Comparison of ENCODE assay signal across 25 cellular contexts in the genomic region with DNA sequence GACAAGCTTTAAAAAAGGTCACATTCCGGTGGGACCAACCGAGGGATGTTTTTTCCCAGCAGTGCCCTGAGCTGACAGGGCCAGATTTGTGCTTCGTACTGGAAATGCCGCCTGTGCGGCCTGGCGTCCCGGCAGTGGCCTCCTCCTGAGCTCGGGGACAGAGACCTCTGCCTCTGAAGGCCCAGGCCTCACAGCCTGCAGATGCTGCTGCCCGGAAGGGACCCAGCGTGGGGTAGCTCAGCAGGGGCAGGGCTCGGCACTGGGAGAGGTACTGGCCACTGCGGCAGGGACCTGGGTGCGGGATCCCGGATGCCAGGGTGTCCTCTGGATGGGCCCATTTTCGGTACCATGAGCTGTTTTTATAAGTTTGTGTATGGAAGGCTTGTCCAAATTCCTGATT. TPM values are rescaled to one million over a fixed set of nuclear protein-coding genes. Genes with fewer than 3 reads are reported as not detected.
DNase-seq lines count a peak whose midpoint lies in the region; FAIRE-seq and TF ChIP-seq lines count a peak whose summit lies in the region.
"Had no signal": no experiment of that assay in that cellular context is flagged by ENCODE, and none has a peak within 500 bp of the region (broad histone marks: within the 10 kb centered on the region; RNA-seq: fewer than 3 reads in every experiment).

No MANE protein-coding gene starts in this region.

- DNase-seq in GM23248, result no peak
- no peak for DNase-seq in cardiac fibroblast (ENCODE audit: low read depth in 2 of 2)
- DNase-seq in kidney, result peak; percentile 67
- no peak for DNase-seq in skeletal muscle cell (ENCODE audit: low read depth)
- DNase-seq in amygdala (lab: John Stamatoyannopoulos, UW), result no peak
- no peak for DNase-seq in NCI-H1105 treated with DMSO at 0.1 percent for 48 hours (lab: John Stamatoyannopoulos, UW)
- no peak for DNase-seq in GM13977 (ENCODE audit: low spot score)
- no peak for DNase-seq in NCI-H1048 (lab: John Stamatoyannopoulos, UW)
- DNase-seq: ACHN; activated CD4-positive, alpha-beta memory T cell treated with anti-CD3 and anti-CD28 coated beads for 36 hours; activated CD4-positive, CD25-positive, alpha-beta regulatory T cell; activated effector memory CD4-positive, alpha-beta T cell treated with Interleukin-2 at 50 U/mL for 16 hours; COR-L47; hippocampal formation; immature natural killer cell; KG1; NCI-H146; NCI-H524; small intestine; stimulated activated CD4-positive, alpha-beta T cell treated with anti-CD3 and anti-CD28 coated beads, Interleukin-1b, Interleukin-23, amount 100 ng/mL, for 48 hours had no signal

- intact Hi-C loops in kidney (cut with DNase I), result no loop called here

- H3K79me2 ChIP-seq in GM23248 (ENCODE audit: insufficient read depth), result no peaks in the 10 kb centered on the region

- H3K9ac ChIP-seq in GM23248 (peak overlapping the region; percentile 74), kidney (ENCODE audit: low read length in 2 of 2) (no peak overlapping the region)
- H3K9ac ChIP-seq: BLaER1, neural progenitor cell had no signal

- H3K27ac ChIP-seq in GM23248 (no peak overlapping the region), kidney (ENCODE audit: low read depth in 2 of 2, low read length in 2 of 2) (no peak overlapping the region)
- H3K27ac ChIP-seq: BLaER1, neural progenitor cell, prostate gland had no signal

- H3K9me2 ChIP-seq in GM23248 (ENCODE audit: insufficient read depth), result no peaks in the 10 kb centered on the region

- no peak for TF ChIP-seq CTCF in cardiac fibroblast (IDR thresholded peaks at IDR 0.05; ENCODE audit: low read depth, low read length)
- no peak for TF ChIP-seq CTCF in kidney (IDR thresholded peaks at IDR 0.05; ENCODE audit: borderline replicate concordance, extremely low read depth, insufficient read depth)
- TF ChIP-seq CTCF in GM13977 (IDR thresholded peaks at IDR 0.05; ENCODE audit: extremely low read depth, insufficient read depth, missing control alignments), result no peak

- H3K36me3 ChIP-seq in GM23248 (ENCODE audit: low read depth) (no peaks in the 10 kb centered on the region), kidney (ENCODE audit: control insufficient read depth in 1 of 2, insufficient read depth in 2 of 2, low read length in 2 of 2) (no peaks in the 10 kb centered on the region)
- H3K36me3 ChIP-seq: BLaER1, neural progenitor cell, prostate gland had no signal

- no peaks in the 10 kb centered on the region for H3F3A ChIP-seq in GM23248 (ENCODE audit: insufficient read depth)

- no peaks in the 10 kb centered on the region for H4K20me1 ChIP-seq in GM23248 (ENCODE audit: insufficient read depth)
- H4K20me1 ChIP-seq: BLaER1 had no signal

- H3K27me3 ChIP-seq in GM23248 (replicated peaks; ENCODE audit: insufficient read depth), result no peaks in the 10 kb centered on the region
- H3K27me3 ChIP-seq: BLaER1, neural progenitor cell had no signal

- H3K4me2 ChIP-seq in GM23248 (ENCODE audit: unreplicated experiment), result no peak overlapping the region
- H3K4me2 ChIP-seq: BLaER1, neural progenitor cell had no signal

- H3K9me3 ChIP-seq in GM23248 (ENCODE audit: low read depth) (no peaks in the 10 kb centered on the region), kidney (ENCODE audit: control insufficient read depth in 1 of 2, low read length in 2 of 2) (no peaks in the 10 kb centered on the region)
- H3K9me3 ChIP-seq: BLaER1, prostate gland had no signal

- WGBS in GM23248 (ENCODE audit: low coverage in 1 of 2, low lambda C conversion rate in 2 of 2, missing lambda C conversion rate in 2 of 2), 2 experiments, result 70 to 76% methylated on average over 15 of the region's 15 CpGs

- FAIRE-seq in kidney (lab: Jason Lieb, UNC), result no peak
- FAIRE-seq: endothelial cell of umbilical vein, H54, small intestine had no signal

- H3K4me3 ChIP-seq in GM23248 (peak overlapping the region; percentile 77), cardiac fibroblast (replicated peaks in 1 of 2; ENCODE audit: low read depth in 2 of 2, low read length in 2 of 2) (peak overlapping the region; percentile 23 to 46), kidney (ENCODE audit: low read length in 2 of 2) (peak overlapping the region in 1 of 2 donors; percentile 47), skeletal muscle cell (ENCODE audit: low read depth, low read length) (peak overlapping the region; percentile 28)
- H3K4me3 ChIP-seq: BLaER1, neural progenitor cell had no signal

- H2AFZ ChIP-seq in GM23248, result peak overlapping the region; percentile 86
- H2AFZ ChIP-seq: neural progenitor cell had no signal

- no peaks in the 10 kb centered on the region for H3K4me1 ChIP-seq in GM23248 (ENCODE audit: insufficient read depth)
- no peaks in the 10 kb centered on the region for H3K4me1 ChIP-seq in kidney (ENCODE audit: control insufficient read depth in 1 of 2, insufficient read depth in 1 of 2, low read depth in 1 of 2, low read length in 2 of 2)
- H3K4me1 ChIP-seq: neural progenitor cell, prostate gland had no signal

- in situ Hi-C loops in GM23248 (cut with MboI) (no loop called here), GM13977 (cut with MboI; ENCODE audit: low pct_unique_long_range_greater_than_20kb, low sequenced_read_pairs, unreplicated experiment) (no loop called here)

RNA-seq across cellular contexts. Expression of a gene that starts 52.4 kb away (rescaled TPM):
- 0.22 TPM in 1 of 2 replicates, not detected in the other for total RNA-seq in GM23248 (2014; rRNA removed; shearing (Covaris generic))
- 0.20 and 0.33 TPM in 2 replicates for polyA plus RNA-seq in GM23248 (2016; fragmentation: Nextera tagmentation; extraction: Ambion mirVana)
- total RNA-seq in kidney, result 8.3 TPM
- polyA plus RNA-seq in kidney (ENCODE audit: insufficient read depth, low read depth, low replicate concordance), result 3.8 TPM
- polyA plus RNA-seq: immature natural killer cell had no signal
